15 cellular contexts compared by ENCODE assay signal in genomic region chr22:44689173-44689572, GRCh38.
"Had no signal": no experiment of that assay in that cellular context is flagged by ENCODE, and none has a peak within 500 bp of the region (broad histone marks: within the 10 kb centered on the region; RNA-seq: fewer than 3 reads in every experiment).

No MANE protein-coding gene starts in this region.

- H3K4me3 ChIP-seq: gastrocnemius medialis, heart right ventricle, lung, pancreas, sigmoid colon, thoracic aorta had no signal

- H3K4me1 ChIP-seq: pancreas had no signal

- H3K9me3 ChIP-seq: gastrocnemius medialis, heart right ventricle, pancreas, sigmoid colon, thoracic aorta had no signal

- H3K27ac ChIP-seq: brain microvascular endothelial cell, epithelial cell of prostate, gastrocnemius medialis, heart right ventricle, pancreas, sigmoid colon, thoracic aorta had no signal

- H3K36me3 ChIP-seq: brain microvascular endothelial cell, gastrocnemius medialis, heart right ventricle, pancreas, sigmoid colon, thoracic aorta had no signal

- ATAC-seq: activated CD8-positive, alpha-beta T cell treated with anti-CD3 and anti-CD28 coated beads for 36 hours; activated T-cell treated with anti-CD3 and anti-CD28 coated beads, Interleukin-2, amount 50 U/mL, for 4 hours; effector memory CD8-positive, alpha-beta T cell; gastrocnemius medialis; heart right ventricle; pancreas; WTC11 had no signal

- H3K27me3 ChIP-seq: brain microvascular endothelial cell, gastrocnemius medialis, heart right ventricle, pancreas, sigmoid colon had no signal

- DNase-seq: activated CD4-positive, alpha-beta T cell treated with anti-CD3 and anti-CD28 coated beads for 4 hours; activated CD8-positive, alpha-beta T cell treated with anti-CD3 and anti-CD28 coated beads for 36 hours; activated effector memory CD4-positive, alpha-beta T cell treated with anti-CD3 and anti-CD28 coated beads, Interleukin-2, amount 50 U/mL, for 16 hours; activated T-cell treated with anti-CD3 and anti-CD28 coated beads, Interleukin-2, amount 50 U/mL, for 4 hours; brain microvascular endothelial cell; effector memory CD8-positive, alpha-beta T cell; gastrocnemius medialis; heart right ventricle; sigmoid colon; stimulated activated CD4-positive, alpha-beta T cell treated with anti-CD3 and anti-CD28 coated beads, Interleukin-2, amount 100 ng/mL, for 24 hours had no signal
